Comparison of ENCODE assay signal across 8 cellular contexts in genomic region chr2:183124957-183125255, GRCh38. TPM values are rescaled to one million over a fixed set of nuclear protein-coding genes. Genes with fewer than 3 reads are reported as not detected.
DNase-seq lines count a peak whose midpoint lies in the region; ATAC-seq, FAIRE-seq and TF ChIP-seq lines count a peak whose summit lies in the region.

No MANE protein-coding gene starts in this region.

- intact Hi-C loops in adrenal gland (cut with DNase I) (loop anchor here in 1 of 2 donors (10.0 kb wide), 1 partner anchor 50 kb away; the partner anchor contains the start of gene DUSP19), HepG2 (cut with micrococcal nuclease; ENCODE audit: unreplicated experiment) (loop anchor here (1.0 kb wide), 2 partner anchors 47 to 87 kb away; partner anchors contain the start of genes DUSP19 and NCKAP1)

- no peak for ATAC-seq in activated CD8-positive, alpha-beta memory T cell treated with anti-CD3 and anti-CD28 coated beads, Interleukin-2, amount 10 ng/mL, durations not matched to agents 7 days and 5 days
- ATAC-seq in HepG2 (no peak), thoracic aorta (ENCODE audit: insufficient number of reproducible peaks, low FRiP score, low read depth) (no peak), HG03457 (IDR thresholded peaks at IDR 0.05; ENCODE audit: unreplicated experiment) (no peak)

- POLR2A ChIA-PET in HepG2 (lab: Yijun Ruan, JAX), result interaction anchor here (0.7 to 3.5 kb wide), 3 partner anchors 33 to 52 kb away, joined by 3 to 17 read pairs (median 3); partner anchors contain the start of gene DUSP19

- H3K4me1 Mint-ChIP-seq in activated CD8-positive, alpha-beta memory T cell treated with anti-CD3 and anti-CD28 coated beads, Interleukin-2, amount 10 ng/mL, durations not matched to agents 7 days and 5 days, result peaks cover 34% of the 10 kb centered on the region

- H3K27me3 Mint-ChIP-seq in activated CD8-positive, alpha-beta memory T cell treated with anti-CD3 and anti-CD28 coated beads, Interleukin-2, amount 10 ng/mL, durations not matched to agents 7 days and 5 days, result peaks cover 14% of the 10 kb centered on the region

- H3K4me2 ChIP-seq in HepG2 (ENCODE audit: low read depth, low read length), result peak overlapping the region; percentile 99

- H3K9me3 ChIP-seq in adrenal gland (replicated peaks in 1 of 3) (no peaks in the 10 kb centered on the region), HepG2 (ENCODE audit: low read length) (no peaks in the 10 kb centered on the region), thoracic aorta (no peaks in the 10 kb centered on the region)

- H3K36me3 Mint-ChIP-seq in activated CD8-positive, alpha-beta memory T cell treated with anti-CD3 and anti-CD28 coated beads, Interleukin-2, amount 10 ng/mL, durations not matched to agents 7 days and 5 days, result peaks cover 5% of the 10 kb centered on the region

- in situ Hi-C loops in HepG2 (cut with HindIII; ENCODE audit: extremely low pct_ligation_motif_present, low pct_unique_long_range_greater_than_20kb), result no loop called here

- TF ChIP-seq EP300 in HepG2 (IDR thresholded peaks at IDR 0.05; ENCODE audit: low read depth in 2 of 2, low read length in 2 of 2), result no peak
- no peak for TF ChIP-seq EP300 in HepG2 (CRISPR knock-in tag; IDR thresholded peaks at IDR 0.05; ENCODE audit: borderline replicate concordance)

- peak overlapping the region; percentile 63 to 84 (median 82) for H3K4me3 ChIP-seq in adrenal gland
- H3K4me3 ChIP-seq in HepG2 (replicated peaks in 1 of 3; ENCODE audit: insufficient read depth in 1 of 3, low read depth in 2 of 3, low read length in 3 of 3), result peak overlapping the region; percentile 81 to 90 (median 87)
- H3K4me3 ChIP-seq in thoracic aorta, result peak overlapping the region; percentile 88

- BruUV-seq in HepG2 (replicated peaks; lab: Mats Ljungman, UMichigan), result no TSS peak

- H3K27ac ChIP-seq in adrenal gland (peak overlapping the region; percentile 53 to 92 (median 84)), HepG2 (ENCODE audit: extremely low read length, insufficient read depth, low read length) (peak overlapping the region; percentile 87), thoracic aorta (peak overlapping the region; percentile 69 to 75)

- CTCF ChIA-PET in activated CD8-positive, alpha-beta memory T cell treated with anti-CD3 and anti-CD28 coated beads, Interleukin-2, amount 10 ng/mL, durations not matched to agents 7 days and 5 days (lab: Charles Lee), result interaction anchor here (0.8 to 2.8 kb wide), 3 partner anchors 13 to 84 kb away, joined by 3 to 7 read pairs (median 3); partner anchors contain the start of gene DUSP19
- CTCF ChIA-PET in HepG2 (lab: Yijun Ruan, JAX; ENCODE audit: low intra/inter-chr PET ratio, low total read pairs), result no interaction called here

- peak overlapping the region; percentile 99 for H3K27ac Mint-ChIP-seq in activated CD8-positive, alpha-beta memory T cell treated with anti-CD3 and anti-CD28 coated beads, Interleukin-2, amount 10 ng/mL, durations not matched to agents 7 days and 5 days

- TF ChIP-seq POLR2A in adrenal gland (IDR thresholded peaks at IDR 0.05), result no peak
- TF ChIP-seq POLR2A in HepG2 (IDR thresholded peaks at IDR 0.05; ENCODE audit: insufficient read depth in 1 of 2, low read depth in 2 of 2, low read length in 2 of 2), result no peak

- peak overlapping the region; percentile 96 for H3K4me3 Mint-ChIP-seq in activated CD8-positive, alpha-beta memory T cell treated with anti-CD3 and anti-CD28 coated beads, Interleukin-2, amount 10 ng/mL, durations not matched to agents 7 days and 5 days

- peaks cover 54% of the 10 kb centered on the region for H3K79me2 ChIP-seq in HepG2 (ENCODE audit: insufficient read depth, low read length)

- no peak for DNase-seq in activated CD8-positive, alpha-beta memory T cell treated with anti-CD3 and anti-CD28 coated beads, Interleukin-2, amount 10 ng/mL, durations not matched to agents 7 days and 5 days
- no peak for DNase-seq in activated CD8-positive, alpha-beta memory T cell treated with anti-CD3 and anti-CD28 coated beads, Interleukin-2, amount 50 U/mL, for 48 hours
- no peak for DNase-seq in adrenal gland
- no peak for DNase-seq in HepG2 (ENCODE audit: low spot score)
- no peak for DNase-seq in thoracic aorta (ENCODE audit: low spot score)
- DNase-seq in hepatic stellate cell (ENCODE audit: low spot score), result no peak
- no peak for DNase-seq in AG20443 (ENCODE audit: low spot score)

- peak overlapping the region; percentile 85 for H3K9ac ChIP-seq in HepG2 (ENCODE audit: insufficient read depth, low read depth, low read length)

- H3K36me3 ChIP-seq in adrenal gland (replicated peaks in 1 of 2) (peaks cover 0 to 4% of the 10 kb centered on the region in 2 donors), HepG2 (replicated peaks in 1 of 2; ENCODE audit: control insufficient read depth in 1 of 2, insufficient read depth in 2 of 2, low read length in 2 of 2) (peaks cover 0 to 15% of the 10 kb centered on the region in 2 experiments; a peak in 3 of 5 replicates), thoracic aorta (no peaks in the 10 kb centered on the region)

- 0 to 1% (median 1%) methylated on average over 10 of the region's 10 CpGs for WGBS in adrenal gland, 4 donors
- 1% methylated on average over 10 of the region's 10 CpGs for WGBS in HepG2 (ENCODE audit: low lambda C conversion rate)

- no peak for TF ChIP-seq RAD21 in HepG2 (CRISPR knock-in tag; IDR thresholded peaks at IDR 0.05)

- peaks cover 6 to 23% of the 10 kb centered on the region in 2 donors for H3K4me1 ChIP-seq in adrenal gland (replicated peaks in 1 of 2)
- peaks cover 34% of the 10 kb centered on the region for H3K4me1 ChIP-seq in HepG2 (ENCODE audit: insufficient read depth, low read length)
- peaks cover 9 to 15% of the 10 kb centered on the region in 2 donors for H3K4me1 ChIP-seq in thoracic aorta (ENCODE audit: control insufficient read depth in 1 of 2, low read depth in 2 of 2)

- TF ChIP-seq CTCF in adrenal gland (IDR thresholded peaks at IDR 0.05), result no peak
- TF ChIP-seq CTCF in HepG2 (CRISPR knock-in tag; IDR thresholded peaks at IDR 0.05), result no peak
- no peak for TF ChIP-seq CTCF in thoracic aorta (IDR thresholded peaks at IDR 0.05)

- H2AFZ ChIP-seq in HepG2 (ENCODE audit: low read length), result peak overlapping the region; percentile 77

- no peaks in the 10 kb centered on the region for H3K27me3 ChIP-seq in adrenal gland
- no peaks in the 10 kb centered on the region; a peak in 1 of 5 replicates for H3K27me3 ChIP-seq in HepG2 (ENCODE audit: control insufficient read depth in 1 of 2, insufficient read depth in 2 of 2, low read length in 2 of 2)
- no peaks in the 10 kb centered on the region for H3K27me3 ChIP-seq in thoracic aorta (replicated peaks; ENCODE audit: insufficient read depth)

- no peak for FAIRE-seq in HepG2 (lab: Jason Lieb, UNC)

- no peaks in the 10 kb centered on the region for H3K9me3 Mint-ChIP-seq in activated CD8-positive, alpha-beta memory T cell treated with anti-CD3 and anti-CD28 coated beads, Interleukin-2, amount 10 ng/mL, durations not matched to agents 7 days and 5 days (ENCODE audit: low read depth)

- no peaks in the 10 kb centered on the region for H4K20me1 ChIP-seq in HepG2 (ENCODE audit: insufficient read depth, low read length)

RNA-seq across cellular contexts. Expression of gene NUP35, which starts 0.7 kb away (rescaled TPM):
- total RNA-seq in activated CD8-positive, alpha-beta memory T cell treated with anti-CD3 and anti-CD28 coated beads, Interleukin-2, amount 10 ng/mL, durations not matched to agents 7 days and 5 days, result 10 to 100 TPM; 23.5 to 24.9 TPM
- total RNA-seq in adrenal gland (10 to 100 TPM in 6 of 8 donors, 1 to 10 TPM in 2; 6.9 to 19.4 (median 16.2) TPM), HepG2 (2016; rRNA removed; fragmentation: Illumina TruSeq; extraction: Trizol) (53.6 and 74.2 TPM in 2 replicates), thoracic aorta (10 to 100 TPM; 15.5 to 29.6 TPM)
- polyA plus RNA-seq in adrenal gland (10 to 100 TPM in 1 of 3 donors, 1 to 10 TPM in 2; 6.2 to 27.8 (median 8.6) TPM), HepG2 (2011; rRNA removed) (14.8 and 16.9 TPM in 2 replicates)
- total RNA-seq in HepG2 (2016; cell fraction: cytosol; rRNA removed; fragmentation: Illumina TruSeq; extraction: Trizol; ENCODE audit: low read depth), result 32.8 and 37.1 TPM in 2 replicates
- 52.9 and 74.2 TPM in 2 replicates for total RNA-seq in HepG2 (2016; cell fraction: insoluble cytoplasmic fraction; rRNA removed; fragmentation: Illumina TruSeq; extraction: Trizol)
- total RNA-seq in HepG2 (2016; cell fraction: membrane; rRNA removed; fragmentation: Illumina TruSeq; extraction: Trizol), result 24.1 and 28.1 TPM in 2 replicates
- 59.5 and 62.1 TPM in 2 replicates for total RNA-seq in HepG2 (2016; cell fraction: nucleus; rRNA removed; fragmentation: Illumina TruSeq; extraction: Trizol)
- 9.3 and 11.8 TPM in 2 replicates for polyA plus RNA-seq in HepG2 (2011; cell fraction: cytosol; rRNA removed)
- polyA plus RNA-seq in HepG2 (2011; cell fraction: nucleus; rRNA removed), result 9.4 and 10.0 TPM in 2 replicates
- 14.4 and 22.1 TPM in 2 replicates for polyA plus RNA-seq in HepG2 (2012)
- 6.6 and 7.0 TPM in 2 replicates for polyA plus RNA-seq in HepG2 (2016; cell fraction: cytosol; fragmentation: Illumina TruSeq; extraction: Trizol; ENCODE audit: low read depth)
- 63.4 and 70.6 TPM in 2 replicates for polyA plus RNA-seq in HepG2 (2016; cell fraction: insoluble cytoplasmic fraction; fragmentation: Illumina TruSeq; extraction: Trizol; ENCODE audit: low read depth)
- 9.5 and 10.6 TPM in 2 replicates for polyA plus RNA-seq in HepG2 (2016; cell fraction: membrane; fragmentation: Illumina TruSeq; extraction: Trizol; ENCODE audit: low read depth)
- polyA plus RNA-seq in HepG2 (2016; cell fraction: nucleus; fragmentation: Illumina TruSeq; extraction: Trizol; ENCODE audit: insufficient read depth, low read depth), result 31.7 and 32.9 TPM in 2 replicates
- polyA minus RNA-seq in HepG2 (2011; rRNA and poly(A)+ RNA removed; ENCODE audit: low replicate concordance), result 26.4 and 36.9 TPM in 2 replicates
- polyA minus RNA-seq in HepG2 (2011; cell fraction: cytosol; rRNA and poly(A)+ RNA removed), result 11.1 and 11.3 TPM in 2 replicates
- polyA minus RNA-seq in HepG2 (2011; cell fraction: nucleus; rRNA and poly(A)+ RNA removed), result 64.2 and 66.0 TPM in 2 replicates

RNA-seq across cellular contexts. Expression of gene DUSP19, which starts 46.4 kb away (rescaled TPM):
- total RNA-seq in activated CD8-positive, alpha-beta memory T cell treated with anti-CD3 and anti-CD28 coated beads, Interleukin-2, amount 10 ng/mL, durations not matched to agents 7 days and 5 days, result 1 to 10 TPM; 1.8 to 2.1 TPM
- total RNA-seq in adrenal gland (10 to 100 TPM in 1 of 8 donors, 1 to 10 TPM in 7; 2.4 to 10.0 (median 4.9) TPM), HepG2 (2016; rRNA removed; fragmentation: Illumina TruSeq; extraction: Trizol) (1.9 and 3.9 TPM in 2 replicates), thoracic aorta (10 to 100 TPM in 1 of 2 donors, 1 to 10 TPM in 1; 5.7 to 14.1 TPM)
- polyA plus RNA-seq in adrenal gland (1 to 10 TPM in 2 of 3 donors, under 1 TPM in 1; 0.81 to 3.5 (median 1.0) TPM), HepG2 (2011; rRNA removed) (0.97 and 1.3 TPM in 2 replicates)
- 0.61 and 0.71 TPM in 2 replicates for total RNA-seq in HepG2 (2016; cell fraction: cytosol; rRNA removed; fragmentation: Illumina TruSeq; extraction: Trizol; ENCODE audit: low read depth)
- 2.0 and 4.5 TPM in 2 replicates for total RNA-seq in HepG2 (2016; cell fraction: insoluble cytoplasmic fraction; rRNA removed; fragmentation: Illumina TruSeq; extraction: Trizol)
- total RNA-seq in HepG2 (2016; cell fraction: membrane; rRNA removed; fragmentation: Illumina TruSeq; extraction: Trizol), result 0.90 and 1.3 TPM in 2 replicates
- total RNA-seq in HepG2 (2016; cell fraction: nucleus; rRNA removed; fragmentation: Illumina TruSeq; extraction: Trizol), result 1.5 and 2.4 TPM in 2 replicates
- 0.52 and 1.1 TPM in 2 replicates for polyA plus RNA-seq in HepG2 (2011; cell fraction: cytosol; rRNA removed)
- 0.24 and 0.38 TPM in 2 replicates for polyA plus RNA-seq in HepG2 (2011; cell fraction: nucleus; rRNA removed)
- polyA plus RNA-seq in HepG2 (2012), result 0.33 and 1.0 TPM in 2 replicates
- 0.24 and 0.43 TPM in 2 replicates for polyA plus RNA-seq in HepG2 (2016; cell fraction: cytosol; fragmentation: Illumina TruSeq; extraction: Trizol; ENCODE audit: low read depth)
- polyA plus RNA-seq in HepG2 (2016; cell fraction: insoluble cytoplasmic fraction; fragmentation: Illumina TruSeq; extraction: Trizol; ENCODE audit: low read depth), result 1.8 and 2.0 TPM in 2 replicates
- 0.37 and 0.39 TPM in 2 replicates for polyA plus RNA-seq in HepG2 (2016; cell fraction: membrane; fragmentation: Illumina TruSeq; extraction: Trizol; ENCODE audit: low read depth)
- polyA plus RNA-seq in HepG2 (2016; cell fraction: nucleus; fragmentation: Illumina TruSeq; extraction: Trizol; ENCODE audit: insufficient read depth, low read depth), result 1.00 and 1.4 TPM in 2 replicates
- 1.9 and 2.5 TPM in 2 replicates for polyA minus RNA-seq in HepG2 (2011; rRNA and poly(A)+ RNA removed; ENCODE audit: low replicate concordance)
- polyA minus RNA-seq in HepG2 (2011; cell fraction: cytosol; rRNA and poly(A)+ RNA removed), result 0.97 and 1.4 TPM in 2 replicates
- polyA minus RNA-seq in HepG2 (2011; cell fraction: nucleus; rRNA and poly(A)+ RNA removed), result 0.87 and 1.7 TPM in 2 replicates
